In genomic region chr17:67636841-67637240, GRCh38 we compare ENCODE assay signal across 19 cellular contexts.
DNase-seq lines count a peak whose midpoint lies in the region; ATAC-seq and TF ChIP-seq lines count a peak whose summit lies in the region.
"Had no signal": no experiment of that assay in that cellular context is flagged by ENCODE, and none has a peak within 500 bp of the region (broad histone marks: within the 10 kb centered on the region; RNA-seq: fewer than 3 reads in every experiment).

No MANE protein-coding gene starts in this region.

- H3K9ac ChIP-seq in HCT116 (ENCODE audit: low read length) = peak overlapping the region; percentile 28; the same call in 1 of the 2 replicates
- H3K9ac ChIP-seq: BLaER1 had no signal

- DNase-seq in HCT116 (ENCODE audit: low read depth, low spot score) (no peak), WTC11 (ENCODE audit: low spot score) (no peak), foreskin fibroblast (peak; percentile 36 to 49), posterior vena cava (ENCODE audit: low spot score) (peak; percentile 42), MV-4-11 (lab: John Stamatoyannopoulos, UW) (no peak), A673 (ENCODE audit: low spot score) (no peak)
- DNase-seq: amniotic stem cell; DMS53; midbrain; NCI-H1092 treated with DMSO at 0.1 percent for 48 hours; NCI-H2227 treated with DMSO at 0.1 percent for 48 hours; small intestine; stimulated activated naive CD8-positive, alpha-beta T cell treated with anti-CD3 and anti-CD28 coated beads, Interleukin-15, Interleukin-2, amounts not matched to agents 100 U/mL and 50 U/mL, for 24 hours had no signal

- POLR2A ChIA-PET in HCT116 (lab: Charles Lee) (no interaction called here), WTC11 (lab: Charles Lee) (no interaction called here), A673 (lab: Charles Lee; ENCODE audit: low non-redundant PET) (no interaction called here)

- H3K27me3 Mint-ChIP-seq in WTC11 (ENCODE audit: low read depth) = no peaks in the 10 kb centered on the region

- peak overlapping the region; percentile 50 for H3K4me2 ChIP-seq in HCT116 (ENCODE audit: low read length)
- H3K4me2 ChIP-seq: BLaER1, GM23338 had no signal

- H3K4me3 ChIP-seq in HCT116 (replicated peaks in 1 of 2; ENCODE audit: low read depth in 1 of 2, low read length in 2 of 2) (no peak overlapping the region), foreskin fibroblast (ENCODE audit: low read depth in 1 of 2, low read length in 2 of 2) (no peak overlapping the region), A673 (ENCODE audit: low read depth, low read length, poor library complexity, severe bottlenecking) (no peak overlapping the region)
- H3K4me3 ChIP-seq: BLaER1, GM23338, SJSA1 had no signal

- intact Hi-C loops in HCT116 (cut with micrococcal nuclease) = no loop called here
- intact Hi-C loops in posterior vena cava (cut with DNase I) = no loop called here
- intact Hi-C loops in A673 (cut with micrococcal nuclease; ENCODE audit: unreplicated experiment) = no loop called here

- peaks cover 9% of the 10 kb centered on the region; the same call in 1 of the 2 replicates for H3K4me1 Mint-ChIP-seq in WTC11

- no peaks in the 10 kb centered on the region for H3K9me3 Mint-ChIP-seq in WTC11
- H3K9me3 Mint-ChIP-seq: activated T-helper 1 cell treated with anti-CD3 and anti-CD28 coated beads, Interleukin-12 subunit alpha, Interleukin-12 subunit beta, Interleukin-2, Interleukin-4 antibody, amounts not matched to agents 30 ng/mL and 10 ng/mL and 1 ng/mL, durations not matched to agents 14 hours and 24 hours and 36 hours; GM23338 had no signal

- no peak overlapping the region for H3K4me3 Mint-ChIP-seq in WTC11
- H3K4me3 Mint-ChIP-seq: activated T-helper 1 cell treated with anti-CD3 and anti-CD28 coated beads, Interleukin-12 subunit alpha, Interleukin-12 subunit beta, Interleukin-2, Interleukin-4 antibody, amounts not matched to agents 30 ng/mL and 10 ng/mL and 1 ng/mL, durations not matched to agents 14 hours and 24 hours and 36 hours; GM23338 had no signal

- H3K9me2 ChIP-seq in HCT116 (ENCODE audit: insufficient read depth) = no peaks in the 10 kb centered on the region

- H3K27ac Mint-ChIP-seq in WTC11 = peak overlapping the region; percentile 83; the same call in 1 of the 2 replicates
- H3K27ac Mint-ChIP-seq: activated T-helper 1 cell treated with anti-CD3 and anti-CD28 coated beads, Interleukin-12 subunit alpha, Interleukin-12 subunit beta, Interleukin-2, Interleukin-4 antibody, amounts not matched to agents 30 ng/mL and 10 ng/mL and 1 ng/mL, durations not matched to agents 14 hours and 24 hours and 36 hours; GM23338 had no signal

- ATAC-seq in HCT116 (no peak), WTC11 (no peak; the same call in 1 of the 2 replicates), GM18505 (IDR thresholded peaks at IDR 0.05; ENCODE audit: unreplicated experiment) (no peak), HG03469 (IDR thresholded peaks at IDR 0.05; ENCODE audit: unreplicated experiment) (no peak)
- ATAC-seq: stimulated activated naive CD8-positive, alpha-beta T cell treated with anti-CD3 and anti-CD28 coated beads, Interleukin-15, Interleukin-2, amounts not matched to agents 100 U/mL and 50 U/mL, for 24 hours had no signal

- RAD21 ChIA-PET in HCT116 (lab: Charles Lee; ENCODE audit: low non-redundant PET in 1 of 2, low total read pairs in 2 of 2, uncharacterized antibody in 2 of 2, unreplicated experiment in 2 of 2) = no interaction called here

- TF ChIP-seq RAD21 in HCT116 (IDR thresholded peaks at IDR 0.05; ENCODE audit: low read depth) = no peak

- no peaks in the 10 kb centered on the region for H4K20me1 ChIP-seq in HCT116 (ENCODE audit: insufficient read depth)
- H4K20me1 ChIP-seq: BLaER1 had no signal

- no peaks in the 10 kb centered on the region for H3K79me2 ChIP-seq in HCT116 (ENCODE audit: insufficient read depth, low read length)

- no peaks in the 10 kb centered on the region for H3K36me3 ChIP-seq in HCT116 (ENCODE audit: control insufficient read depth in 1 of 2, insufficient read depth in 2 of 2, low read length in 2 of 2)
- H3K36me3 ChIP-seq in A673 (ENCODE audit: insufficient read depth, low read length, poor library complexity, severe bottlenecking) = no peaks in the 10 kb centered on the region
- H3K36me3 ChIP-seq: SJSA1 had no signal

- H3K9me3 ChIP-seq in HCT116 (ENCODE audit: control insufficient read depth in 1 of 2, insufficient read depth in 1 of 2, low read depth in 1 of 2, low read length in 2 of 2) (no peaks in the 10 kb centered on the region), A673 (ENCODE audit: low read depth, low read length, poor library complexity, severe bottlenecking) (no peaks in the 10 kb centered on the region)
- H3K9me3 ChIP-seq: BLaER1, SJSA1 had no signal

- no peak overlapping the region for H2AFZ ChIP-seq in HCT116 (ENCODE audit: low read depth, low read length, poor library complexity, severe bottlenecking)
- H2AFZ ChIP-seq: GM23338 had no signal

- H3K27ac ChIP-seq in HCT116 (ENCODE audit: low read depth, low read length) (no peak overlapping the region), A673 (ENCODE audit: low read depth, low read length, poor library complexity, severe bottlenecking) (no peak overlapping the region)
- H3K27ac ChIP-seq: BLaER1, SJSA1 had no signal

- BruUV-seq in HCT116 (replicated peaks; lab: Mats Ljungman, UMichigan) = no TSS peak
- no TSS peak for BruUV-seq in A673 (replicated peaks; lab: Mats Ljungman, UMichigan)

- TF ChIP-seq POLR2A in HCT116 (IDR thresholded peaks at IDR 0.05; ENCODE audit: borderline replicate concordance, extremely low read depth, insufficient read depth, insufficient read length) = no peak
- no peak for TF ChIP-seq POLR2A in GM18505 (IDR thresholded peaks at IDR 0.05; ENCODE audit: borderline replicate concordance, extremely low read depth, insufficient read depth, insufficient read length)

- H3K27me3 ChIP-seq in HCT116 (ENCODE audit: insufficient read depth, low read length) (no peaks in the 10 kb centered on the region), A673 (replicated peaks; ENCODE audit: insufficient read depth, low read depth, low read length, poor library complexity) (no peaks in the 10 kb centered on the region)
- H3K27me3 ChIP-seq: BLaER1, SJSA1 had no signal

- peaks cover 10% of the 10 kb centered on the region for H3K36me3 Mint-ChIP-seq in WTC11

- CTCF ChIA-PET in HCT116 (lab: Charles Lee) = interaction anchor here (0.6 to 1.4 kb wide), 3 partner anchors 10 to 277 kb away, joined by 3 read pairs; no protein-coding TSS in a partner anchor
- CTCF ChIA-PET in WTC11 (lab: Charles Lee) = interaction anchor here (1.1 to 1.6 kb wide), 3 partner anchors 8 to 16 kb away, joined by 3 to 7 read pairs (median 5); no protein-coding TSS in a partner anchor
- CTCF ChIA-PET in A673 (lab: Charles Lee) = no interaction called here

- no peak for TF ChIP-seq CTCF in HCT116 (IDR thresholded peaks at IDR 0.05 in 2 of 3, conservative IDR thresholded peaks at IDR 0.05 in 1 of 3; ENCODE audit: borderline replicate concordance in 1 of 3, insufficient read depth in 1 of 3, low read depth in 2 of 3, low read length in 2 of 3)
- TF ChIP-seq CTCF in WTC11 (IDR thresholded peaks at IDR 0.05) = no peak
- no peak for TF ChIP-seq CTCF in foreskin fibroblast (IDR thresholded peaks at IDR 0.05; ENCODE audit: low read depth, low read length)
- TF ChIP-seq CTCF in A673 (conservative IDR thresholded peaks at IDR 0.05; ENCODE audit: low read depth, low read length) = no peak

- H3K4me1 ChIP-seq in HCT116 (ENCODE audit: control insufficient read depth in 1 of 2, insufficient read depth in 2 of 2, low read length in 2 of 2) (peaks cover 36 to 44% of the 10 kb centered on the region in 2 experiments), A673 (ENCODE audit: insufficient read depth, low read length, poor library complexity, severe bottlenecking) (no peaks in the 10 kb centered on the region)
- H3K4me1 ChIP-seq: BLaER1, SJSA1 had no signal

TF ChIP-seq in HCT116, 20 proteins besides CTCF, POLR2A, EP300 and RAD21:
- TF ChIP-seq EZH2phosphoT487 (IDR thresholded peaks at IDR 0.05; ENCODE audit: borderline replicate concordance) = no peak
- TF ChIP-seq FOSL1 (IDR thresholded peaks at IDR 0.05; ENCODE audit: low read depth) = no peak
- no peak for TF ChIP-seq SRF (IDR thresholded peaks at IDR 0.05; ENCODE audit: low read depth)
- TF ChIP-seq JUND (IDR thresholded peaks at IDR 0.05) = no peak

TF ChIP-seq in WTC11, 78 proteins besides CTCF, POLR2A, EP300 and RAD21 (continues in another document):
- TF ChIP-seq KAT7 (CRISPR knock-in tag; IDR thresholded peaks at IDR 0.05; ENCODE audit: borderline replicate concordance) = no peak
- TF ChIP-seq FOXJ3 (CRISPR knock-in tag; IDR thresholded peaks at IDR 0.05; ENCODE audit: borderline replicate concordance) = no peak
- no peak for TF ChIP-seq ZNF416 (CRISPR knock-in tag; IDR thresholded peaks at IDR 0.05)
- TF ChIP-seq OVOL2 (CRISPR knock-in tag; IDR thresholded peaks at IDR 0.05; ENCODE audit: borderline replicate concordance) = no peak
- TF ChIP-seq RORB (CRISPR knock-in tag; IDR thresholded peaks at IDR 0.05) = no peak
- TF ChIP-seq GRHL2 (CRISPR knock-in tag; IDR thresholded peaks at IDR 0.05; ENCODE audit: insufficient replicate concordance, severe bottlenecking) = no peak
- no peak for TF ChIP-seq STAT6 (CRISPR knock-in tag; conservative IDR thresholded peaks at IDR 0.05; ENCODE audit: low read depth)
- no peak for TF ChIP-seq MAX (CRISPR knock-in tag; IDR thresholded peaks at IDR 0.05)

Comparison
In these comparisons a context has a peak if more than half of its experiments do, and no peak if none do; other contexts are left out.
1. DNase-seq: peak in foreskin fibroblast (2 of 2) and posterior vena cava (single experiment); none in HCT116 (single experiment), WTC11 (single experiment), MV-4-11 (single experiment) and A673 (single experiment).